In the genomic region with DNA sequence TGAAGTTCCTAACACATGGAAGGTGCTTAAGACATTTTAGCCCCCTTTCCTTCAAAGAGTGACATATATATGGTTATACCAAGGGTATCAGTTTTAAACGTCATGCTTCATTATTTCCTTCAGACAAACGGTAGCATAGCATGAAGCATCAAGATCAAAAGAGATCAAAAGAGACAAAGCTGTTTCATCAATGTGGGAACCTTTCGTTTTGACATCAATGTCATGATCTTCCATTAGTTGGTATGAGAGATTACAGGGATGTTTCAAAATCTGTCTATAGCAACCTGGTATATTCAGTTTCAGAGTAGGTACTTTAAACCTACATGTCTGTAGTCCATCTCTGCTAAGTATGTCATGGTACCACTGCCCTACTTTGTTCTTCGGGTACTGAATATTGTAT, we compare ENCODE assay signal across 20 cellular contexts. TPM values are rescaled to one million over a fixed set of nuclear protein-coding genes. Genes with fewer than 3 reads are reported as not detected.
DNase-seq lines count a peak whose midpoint lies in the region; ATAC-seq and TF ChIP-seq lines count a peak whose summit lies in the region.
"Had no signal": no experiment of that assay in that cellular context is flagged by ENCODE, and none has a peak within 500 bp of the region (broad histone marks: within the 10 kb centered on the region; RNA-seq: fewer than 3 reads in every experiment).

No MANE protein-coding gene starts in this region.

- H3K4me3 Mint-ChIP-seq in activated CD4-positive, alpha-beta T cell treated with anti-CD3 and anti-CD28 coated beads for 36 hours = no peak overlapping the region
- no peak overlapping the region for H3K4me3 Mint-ChIP-seq in CD4-positive, CD25-positive, alpha-beta regulatory T cell
- H3K4me3 Mint-ChIP-seq: H9, HFFc6 had no signal

- DNase-seq in activated CD4-positive, alpha-beta T cell treated with anti-CD3 and anti-CD28 coated beads for 36 hours = no peak
- DNase-seq in activated CD4-positive, alpha-beta T cell treated with anti-CD3 and anti-CD28 coated beads for 4 hours = no peak
- DNase-seq in CD4-positive, CD25-positive, alpha-beta regulatory T cell = peak in 1 of 3 donors; percentile 18
- peak; percentile 73 for DNase-seq in Jurkat, Clone E6-1 (ENCODE audit: low read depth, low spot score)
- peak; percentile 4 for DNase-seq in left kidney (ENCODE audit: low read depth, low spot score)
- no peak for DNase-seq in tibial nerve (ENCODE audit: low spot score in 2 of 2)
- no peak for DNase-seq in SHP77 (lab: John Stamatoyannopoulos, UW)
- no peak for DNase-seq in SKM-1 treated with dmso at 0.1 percent for 144 hours (lab: John Stamatoyannopoulos, UW; ENCODE audit: unreplicated experiment)
- DNase-seq: 8988T; H9; HFFc6; KBM-7; NCI-H1092; NCI-H1436 treated with DMSO at 0.1 percent for 48 hours; NCI-H1930; NCI-H69; NK-92 treated with Interleukin-12 subunit alpha and Interleukin-12 subunit beta, amount 100 ng/mL, for 24 hours had no signal

- no peak for TF ChIP-seq CTCF in tibial nerve (IDR thresholded peaks at IDR 0.05)

- H3K27ac Mint-ChIP-seq in activated CD4-positive, alpha-beta T cell treated with anti-CD3 and anti-CD28 coated beads for 36 hours = peak overlapping the region; percentile 25
- peak overlapping the region in 2 of 3 donors; percentile 51 to 73 for H3K27ac Mint-ChIP-seq in CD4-positive, CD25-positive, alpha-beta regulatory T cell
- H3K27ac Mint-ChIP-seq: H9 had no signal

- peak; percentile 93 for ATAC-seq in activated CD4-positive, alpha-beta T cell treated with anti-CD3 and anti-CD28 coated beads for 36 hours
- ATAC-seq in CD4-positive, CD25-positive, alpha-beta regulatory T cell (ENCODE audit: low read depth in 2 of 2) = no peak
- ATAC-seq: HepG2 had no signal

- H3K27me3 ChIP-seq in CD4-positive, CD25-positive, alpha-beta regulatory T cell (ENCODE audit: control insufficient read depth, insufficient read depth, low read length) = no peaks in the 10 kb centered on the region
- no peaks in the 10 kb centered on the region for H3K27me3 ChIP-seq in tibial nerve
- H3K27me3 ChIP-seq: BLaER1 treated with 17β-estradiol and CSF1 and Interleukin-3, amounts not matched to agents 10 nM and 100 nM had no signal

- no peaks in the 10 kb centered on the region for H3K9me3 ChIP-seq in CD4-positive, CD25-positive, alpha-beta regulatory T cell (ENCODE audit: control insufficient read depth in 2 of 2, low read length in 2 of 2)
- H3K9me3 ChIP-seq in tibial nerve = no peaks in the 10 kb centered on the region
- H3K9me3 ChIP-seq: BLaER1 treated with 17β-estradiol and CSF1 and Interleukin-3, amounts not matched to agents 10 nM and 100 nM had no signal

- H3K36me3 ChIP-seq in CD4-positive, CD25-positive, alpha-beta regulatory T cell (ENCODE audit: control insufficient read depth, insufficient read depth, low read length) = peaks cover 10% of the 10 kb centered on the region
- H3K36me3 ChIP-seq in tibial nerve = peaks cover 0 to 32% (median 0%) of the 10 kb centered on the region in 3 donors

- H3K36me3 Mint-ChIP-seq in activated CD4-positive, alpha-beta T cell treated with anti-CD3 and anti-CD28 coated beads for 36 hours (ENCODE audit: low read depth) = peaks cover 29% of the 10 kb centered on the region
- H3K36me3 Mint-ChIP-seq in CD4-positive, CD25-positive, alpha-beta regulatory T cell = peaks cover 14% of the 10 kb centered on the region

- CTCF ChIA-PET in activated CD4-positive, alpha-beta T cell treated with anti-CD3 and anti-CD28 coated beads for 36 hours (lab: Charles Lee) = interaction anchor here (0.6 to 1.4 kb wide), 3 partner anchors 15 to 1975 kb away, joined by 3 read pairs; no protein-coding TSS in a partner anchor

- H3K27ac ChIP-seq in CD4-positive, CD25-positive, alpha-beta regulatory T cell (ENCODE audit: insufficient read depth, low read length, poor library complexity, severe bottlenecking) = no peak overlapping the region
- H3K27ac ChIP-seq in tibial nerve = no peak overlapping the region
- H3K27ac ChIP-seq: BLaER1 treated with 17β-estradiol and CSF1 and Interleukin-3, amounts not matched to agents 10 nM and 100 nM; HL-60 had no signal

- WGBS in tibial nerve, 2 donors = 82 to 84% methylated on average over 4 of the region's 4 CpGs

- intact Hi-C loops in activated CD4-positive, alpha-beta T cell treated with anti-CD3 and anti-CD28 coated beads for 36 hours (cut with DNase I, micrococcal nuclease) = loop anchor here in 1 of 2 experiments (1.0 kb wide), 1 partner anchor 28 kb away; a partner anchor contains a TSS

- no peaks in the 10 kb centered on the region for H3K9me3 Mint-ChIP-seq in activated CD4-positive, alpha-beta T cell treated with anti-CD3 and anti-CD28 coated beads for 36 hours (ENCODE audit: low read depth)
- H3K9me3 Mint-ChIP-seq in CD4-positive, CD25-positive, alpha-beta regulatory T cell = peaks cover 0 to 2% (median 0%) of the 10 kb centered on the region in 7 donors
- H3K9me3 Mint-ChIP-seq: HFFc6 had no signal

- H3K4me1 ChIP-seq in CD4-positive, CD25-positive, alpha-beta regulatory T cell (ENCODE audit: control insufficient read depth, insufficient read depth, low read length, poor library complexity, severe bottlenecking) = peaks cover 4% of the 10 kb centered on the region
- H3K4me1 ChIP-seq in tibial nerve = no peaks in the 10 kb centered on the region
- H3K4me1 ChIP-seq: BLaER1 treated with 17β-estradiol and CSF1 and Interleukin-3, amounts not matched to agents 10 nM and 100 nM had no signal

- POLR2A ChIA-PET in activated CD4-positive, alpha-beta T cell treated with anti-CD3 and anti-CD28 coated beads for 36 hours (lab: Charles Lee) = no interaction called here

- TF ChIP-seq EP300 in tibial nerve (IDR thresholded peaks at IDR 0.05) = no peak

- no peak overlapping the region for H3K4me3 ChIP-seq in CD4-positive, CD25-positive, alpha-beta regulatory T cell (ENCODE audit: low read depth, low read length)
- no peak overlapping the region for H3K4me3 ChIP-seq in Jurkat, Clone E6-1 (ENCODE audit: low read length)
- H3K4me3 ChIP-seq in tibial nerve = no peak overlapping the region
- H3K4me3 ChIP-seq: BLaER1 treated with 17β-estradiol and CSF1 and Interleukin-3, amounts not matched to agents 10 nM and 100 nM had no signal

- H3K27me3 Mint-ChIP-seq in activated CD4-positive, alpha-beta T cell treated with anti-CD3 and anti-CD28 coated beads for 36 hours = no peaks in the 10 kb centered on the region
- no peaks in the 10 kb centered on the region for H3K27me3 Mint-ChIP-seq in CD4-positive, CD25-positive, alpha-beta regulatory T cell

- H3K4me1 Mint-ChIP-seq in activated CD4-positive, alpha-beta T cell treated with anti-CD3 and anti-CD28 coated beads for 36 hours = peaks cover 14% of the 10 kb centered on the region
- peaks cover 7 to 21% (median 12%) of the 10 kb centered on the region in 4 donors for H3K4me1 Mint-ChIP-seq in CD4-positive, CD25-positive, alpha-beta regulatory T cell
- H3K4me1 Mint-ChIP-seq: H9 had no signal

- no peak for TF ChIP-seq POLR2A in tibial nerve (IDR thresholded peaks at IDR 0.05)

RNA-seq across cellular contexts. Expression of a gene that starts 28.3 kb away (rescaled TPM):
- total RNA-seq in activated CD4-positive, alpha-beta T cell treated with anti-CD3 and anti-CD28 coated beads for 36 hours = 10 to 100 TPM; 13.2 to 20.2 TPM
- 16.1 TPM for total RNA-seq in CD4-positive, CD25-positive, alpha-beta regulatory T cell
- 10 to 100 TPM; 16.5 to 33.5 (median 27.3) TPM for polyA plus RNA-seq in CD4-positive, CD25-positive, alpha-beta regulatory T cell
- 12.4 TPM for polyA plus RNA-seq in Jurkat, Clone E6-1 (2012; ENCODE audit: insufficient read depth, insufficient read length)
- total RNA-seq in tibial nerve = 1 to 10 TPM; 3.9 to 9.8 (median 7.0) TPM

RNA-seq across cellular contexts. Expression of a gene that starts 28.5 kb away (rescaled TPM):
- 10 to 100 TPM; 26.8 to 31.1 TPM for total RNA-seq in activated CD4-positive, alpha-beta T cell treated with anti-CD3 and anti-CD28 coated beads for 36 hours
- 56.7 TPM for total RNA-seq in CD4-positive, CD25-positive, alpha-beta regulatory T cell
- 10 to 100 TPM; 25.6 to 40.8 (median 30.0) TPM for polyA plus RNA-seq in CD4-positive, CD25-positive, alpha-beta regulatory T cell
- polyA plus RNA-seq in Jurkat, Clone E6-1 (2012; ENCODE audit: insufficient read depth, insufficient read length) = 16.6 TPM
- total RNA-seq in tibial nerve = 10 to 100 TPM; 16.3 to 24.6 (median 22.4) TPM

Comparison
In these comparisons a context has a peak if more than half of its experiments do, and no peak if none do; other contexts are left out.
1. DNase-seq: peak in Jurkat, Clone E6-1 (single experiment) and left kidney (single experiment); none in activated CD4-positive, alpha-beta T cell treated with anti-CD3 and anti-CD28 coated beads for 36 hours (single experiment), activated CD4-positive, alpha-beta T cell treated with anti-CD3 and anti-CD28 coated beads for 4 hours (0 of 2), tibial nerve (0 of 2), SHP77 (0 of 2) and SKM-1 treated with dmso at 0.1 percent for 144 hours (single experiment).